ENCODE assay signal across 10 cellular contexts in the genomic region with DNA sequence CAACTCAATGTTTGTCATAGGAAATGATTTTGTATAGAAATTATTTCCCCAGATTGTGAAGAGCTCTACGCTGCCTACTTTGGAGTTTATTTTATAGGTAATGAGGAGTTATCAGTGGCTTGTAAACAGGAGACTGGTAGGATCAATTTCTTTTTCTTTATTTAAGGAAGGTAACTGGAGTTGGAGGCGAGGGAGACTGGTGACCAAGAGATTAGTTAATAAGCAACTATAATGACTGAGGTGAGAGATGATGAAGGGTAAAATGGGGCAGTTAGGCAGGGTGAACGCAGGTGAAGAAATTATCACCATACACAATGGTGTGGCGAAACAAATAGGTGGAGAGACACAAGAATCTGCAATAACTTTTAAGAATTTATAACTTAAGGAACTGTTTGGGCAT.
"Had no signal": no experiment of that assay in that cellular context is flagged by ENCODE, and none has a peak within 500 bp of the region (broad histone marks: within the 10 kb centered on the region; RNA-seq: fewer than 3 reads in every experiment).

No MANE protein-coding gene starts in this region.

- H3K27me3 Mint-ChIP-seq: IgD-negative memory B cell had no signal

- H2AFZ ChIP-seq: GM23248 had no signal

- H3K9ac ChIP-seq: GM23248, KMS-11 had no signal

- H3K27ac Mint-ChIP-seq: IgD-negative memory B cell had no signal

- H3K4me2 ChIP-seq: KMS-11 had no signal

- ATAC-seq: HepG2 had no signal

- H3K4me3 Mint-ChIP-seq: H9, IgD-negative memory B cell had no signal

- H3K27ac ChIP-seq: GM23248, HL-60, KMS-11 had no signal

- FAIRE-seq: H54, HepG2 had no signal

- H3K4me3 ChIP-seq: GM23248 had no signal

- H3K4me1 Mint-ChIP-seq: IgD-negative memory B cell had no signal

- DNase-seq: GM23248, GOT3, H9, HCEC 1CT, KBM-7 had no signal
